27 cellular contexts compared by ENCODE assay signal in genomic region chr11:114211444-114212122, GRCh38.
A peak's percentile ranks its signal among the peaks of the same experiment; 100 is the strongest.
DNase-seq lines count a peak whose midpoint lies in the region; FAIRE-seq and TF ChIP-seq lines count a peak whose summit lies in the region.
"Had no signal": no experiment of that assay in that cellular context is flagged by ENCODE, and none has a peak within 500 bp of the region (broad histone marks: within the 10 kb centered on the region; RNA-seq: fewer than 3 reads in every experiment).

No MANE protein-coding gene starts in this region.

- no peaks in the 10 kb centered on the region for H4K20me1 ChIP-seq in smooth muscle cell (ENCODE audit: low read depth)

- H3K4me1 ChIP-seq in smooth muscle cell (ENCODE audit: low read depth) = peaks cover 64% of the 10 kb centered on the region
- H3K4me1 ChIP-seq: breast epithelium had no signal

- H2AFZ ChIP-seq in smooth muscle cell (ENCODE audit: low read depth) = peak overlapping the region; percentile 50

- no peaks in the 10 kb centered on the region for H3K36me3 ChIP-seq in smooth muscle cell (ENCODE audit: low read depth)
- H3K36me3 ChIP-seq: breast epithelium had no signal

- peak overlapping the region; percentile 31; the same call in 1 of the 2 replicates for H3K27ac ChIP-seq in RWPE1
- no peak overlapping the region for H3K27ac ChIP-seq in smooth muscle cell (ENCODE audit: low read depth)
- H3K27ac ChIP-seq: breast epithelium, right lobe of liver had no signal

- H3K9me3 Mint-ChIP-seq in glutamatergic neuron (ENCODE audit: unreplicated experiment) (no peaks in the 10 kb centered on the region), nephron (no peaks in the 10 kb centered on the region)
- H3K9me3 Mint-ChIP-seq: activated naive CD4-positive, alpha-beta T cell treated with anti-CD3 and anti-CD28 coated beads, Interleukin-2, amount 50 U/mL, for 72 hours; CD4-positive, CD25-positive, alpha-beta regulatory T cell; HFFc6; naive thymus-derived CD4-positive, alpha-beta T cell; stimulated activated naive B cell treated with anti-CD40 and anti-IgM and Interleukin-4, amounts not matched to agents 10 μg/mL and 1 μg/mL and 100 μg/mL, for 72 hours had no signal

- 29% methylated on average over 20 of the region's 20 CpGs for WGBS in smooth muscle cell (ENCODE audit: low lambda C conversion rate)

- peaks cover 16% of the 10 kb centered on the region for H3K4me1 Mint-ChIP-seq in glutamatergic neuron (ENCODE audit: low read depth, unreplicated experiment)
- H3K4me1 Mint-ChIP-seq in nephron = peaks cover 24% of the 10 kb centered on the region

- DNase-seq in RWPE1 (ENCODE audit: low spot score) (no peak), glutamatergic neuron (no peak), smooth muscle cell (lab: John Stamatoyannopoulos, UW; ENCODE audit: unreplicated experiment) (no peak), frontal cortex (ENCODE audit: low spot score in 2 of 2) (no peak), mucosa of gallbladder (ENCODE audit: low spot score) (no peak), GM13977 (ENCODE audit: low spot score) (no peak)
- DNase-seq: activated CD4-positive, alpha-beta T cell treated with anti-CD3 and anti-CD28 coated beads, Interleukin-2, amount 50 U/mL, for 1 hour; activated CD8-positive, alpha-beta memory T cell treated with anti-CD3 and anti-CD28 coated beads, Interleukin-2, amount 50 U/mL, for 4 hours; CD4-positive, CD25-positive, alpha-beta regulatory T cell; EL; foreskin fibroblast; HFFc6; IMR-90; naive thymus-derived CD4-positive, alpha-beta T cell; NCI-H1048; NCI-H1694 treated with DMSO at 0.1 percent for 48 hours; NCI-H2171 treated with DMSO at 0.1 percent for 48 hours; NCI-H524 treated with DMSO at 0.1 percent for 48 hours; right lobe of liver; SIG-M5; stimulated activated CD4-positive, alpha-beta T cell treated with anti-CD3 and anti-CD28 coated beads, Interleukin-4, amount 100 ng/mL, for 4 hours; stimulated activated naive B cell treated with anti-CD40 and anti-IgM and Interleukin-4, amounts not matched to agents 10 μg/mL and 1 μg/mL and 100 μg/mL, for 72 hours had no signal

- H3K36me3 Mint-ChIP-seq in glutamatergic neuron (ENCODE audit: unreplicated experiment) = no peaks in the 10 kb centered on the region
- no peaks in the 10 kb centered on the region for H3K36me3 Mint-ChIP-seq in nephron (ENCODE audit: low read depth)
- H3K36me3 Mint-ChIP-seq: activated naive CD4-positive, alpha-beta T cell treated with anti-CD3 and anti-CD28 coated beads, Interleukin-2, amount 50 U/mL, for 72 hours; CD4-positive, CD25-positive, alpha-beta regulatory T cell; stimulated activated naive B cell treated with anti-CD40 and anti-IgM and Interleukin-4, amounts not matched to agents 10 μg/mL and 1 μg/mL and 100 μg/mL, for 72 hours had no signal

- POLR2A ChIA-PET in RWPE1 (lab: Yijun Ruan, JAX; ENCODE audit: low non-redundant PET) = no interaction called here

- no peak for TF ChIP-seq CTCF in RWPE1 (conservative IDR thresholded peaks at IDR 0.05; ENCODE audit: low read depth)
- TF ChIP-seq CTCF in glutamatergic neuron (IDR thresholded peaks at IDR 0.05; ENCODE audit: partially characterized antibody, unreplicated experiment) = no peak
- TF ChIP-seq CTCF in nephron (IDR thresholded peaks at IDR 0.05; ENCODE audit: unreplicated experiment in 3 of 3) = no peak
- no peak for TF ChIP-seq CTCF in smooth muscle cell (IDR thresholded peaks at IDR 0.05; ENCODE audit: borderline replicate concordance, insufficient read depth, poor library complexity, severe bottlenecking)
- no peak for TF ChIP-seq CTCF in GM13977 (IDR thresholded peaks at IDR 0.05; ENCODE audit: extremely low read depth, insufficient read depth, missing control alignments)

- H3K4me3 Mint-ChIP-seq in glutamatergic neuron (ENCODE audit: unreplicated experiment) (no peak overlapping the region), nephron (peak overlapping the region in 1 of 3 experiments; percentile 49)
- H3K4me3 Mint-ChIP-seq: CD4-positive, CD25-positive, alpha-beta regulatory T cell; HFFc6; naive thymus-derived CD4-positive, alpha-beta T cell; stimulated activated naive B cell treated with anti-CD40 and anti-IgM and Interleukin-4, amounts not matched to agents 10 μg/mL and 1 μg/mL and 100 μg/mL, for 72 hours had no signal

- in situ Hi-C loops in GM13977 (cut with MboI; ENCODE audit: low pct_unique_long_range_greater_than_20kb, low sequenced_read_pairs, unreplicated experiment) = no loop called here

- no peaks in the 10 kb centered on the region for H3K9me3 ChIP-seq in smooth muscle cell (replicated peaks; ENCODE audit: low read depth)
- H3K9me3 ChIP-seq: breast epithelium, right lobe of liver had no signal

- H3K27ac Mint-ChIP-seq in glutamatergic neuron (ENCODE audit: unreplicated experiment) (peak overlapping the region; percentile 23), nephron (peak overlapping the region in 2 of 3 experiments; percentile 53 to 87)
- H3K27ac Mint-ChIP-seq: activated naive CD4-positive, alpha-beta T cell treated with anti-CD3 and anti-CD28 coated beads, Interleukin-2, amount 50 U/mL, for 72 hours; HFFc6; naive thymus-derived CD4-positive, alpha-beta T cell; stimulated activated naive B cell treated with anti-CD40 and anti-IgM and Interleukin-4, amounts not matched to agents 10 μg/mL and 1 μg/mL and 100 μg/mL, for 72 hours had no signal

- no peaks in the 10 kb centered on the region for H3F3A ChIP-seq in smooth muscle cell (ENCODE audit: low read depth)

- no peaks in the 10 kb centered on the region for H3K79me2 ChIP-seq in smooth muscle cell (ENCODE audit: low read depth)

- peaks cover 73% of the 10 kb centered on the region for H3K27me3 ChIP-seq in smooth muscle cell (ENCODE audit: low read depth)
- H3K27me3 ChIP-seq: breast epithelium, right lobe of liver had no signal

- H3K9ac ChIP-seq in smooth muscle cell (ENCODE audit: low read depth) = no peak overlapping the region

- CTCF ChIA-PET in RWPE1 (lab: Yijun Ruan, JAX) = no interaction called here

- peak overlapping the region; percentile 43 for H3K4me2 ChIP-seq in smooth muscle cell

- no peak for FAIRE-seq in frontal cortex (lab: Jason Lieb, UNC)
- FAIRE-seq: colon, GM12891 had no signal

- H3K27me3 Mint-ChIP-seq in glutamatergic neuron (ENCODE audit: unreplicated experiment) (peaks cover 2% of the 10 kb centered on the region), nephron (ENCODE audit: low read depth) (peaks cover 43% of the 10 kb centered on the region)
- H3K27me3 Mint-ChIP-seq: CD4-positive, CD25-positive, alpha-beta regulatory T cell had no signal

- H3K4me3 ChIP-seq in smooth muscle cell = no peak overlapping the region
- H3K4me3 ChIP-seq: breast epithelium, right lobe of liver had no signal
